8 cellular contexts compared by ENCODE assay signal in genomic region chr9:128249914-128250838, GRCh38. TPM values are rescaled to one million over a fixed set of nuclear protein-coding genes. Genes with fewer than 3 reads are reported as not detected.
DNase-seq lines count a peak whose midpoint lies in the region; ATAC-seq and TF ChIP-seq lines count a peak whose summit lies in the region.

No MANE protein-coding gene starts in this region.

- intact Hi-C loops in activated T-helper 1 cell treated with anti-CD3 and anti-CD28 coated beads, Interleukin-12 subunit alpha, Interleukin-12 subunit beta, Interleukin-2, Interleukin-4 antibody, amounts not matched to agents 30 ng/mL and 10 ng/mL and 1 ng/mL, durations not matched to agents 14 hours and 24 hours and 36 hours (cut with micrococcal nuclease), result loop anchor here (1.0 kb wide), 9 partner anchors 26 to 778 kb away; partner anchors contain the start of genes BBLN, COQ4, DNM1 and GOLGA2
- intact Hi-C loops in stomach (cut with DNase I; ENCODE audit: low total_unique reads), result no loop called here

- H3K9ac ChIP-seq in OCI-LY3 (ENCODE audit: low read length), result no peak overlapping the region
- no peak overlapping the region for H3K9ac ChIP-seq in neural progenitor cell

- peaks cover 11% of the 10 kb centered on the region for H3F3A ChIP-seq in neural progenitor cell (ENCODE audit: low read depth)

- peak overlapping the region; percentile 78 for H3K4me3 Mint-ChIP-seq in activated T-helper 1 cell treated with anti-CD3 and anti-CD28 coated beads, Interleukin-12 subunit alpha, Interleukin-12 subunit beta, Interleukin-2, Interleukin-4 antibody, amounts not matched to agents 30 ng/mL and 10 ng/mL and 1 ng/mL, durations not matched to agents 14 hours and 24 hours and 36 hours
- H3K4me3 Mint-ChIP-seq in neural progenitor cell, result no peak overlapping the region

- H3K9me3 ChIP-seq in OCI-LY3 (ENCODE audit: insufficient read depth, low read length), result no peaks in the 10 kb centered on the region
- no peaks in the 10 kb centered on the region for H3K9me3 ChIP-seq in neural progenitor cell (ENCODE audit: low read depth)
- H3K9me3 ChIP-seq in stomach, result no peaks in the 10 kb centered on the region

- H3K36me3 ChIP-seq in OCI-LY3 (replicated peaks; ENCODE audit: low read depth, low read length) (no peaks in the 10 kb centered on the region), neural progenitor cell (no peaks in the 10 kb centered on the region), stomach (peaks cover 0 to 3% (median 0%) of the 10 kb centered on the region in 4 donors)

- peak overlapping the region; percentile 74 for H3K4me3 ChIP-seq in OCI-LY3 (ENCODE audit: low read length)
- peak overlapping the region; percentile 74 for H3K4me3 ChIP-seq in neural progenitor cell
- H3K4me3 ChIP-seq in stomach, result peak overlapping the region; percentile 40 to 54 (median 48)

- H3K4me1 ChIP-seq in OCI-LY3 (ENCODE audit: low read length) (peaks cover 2% of the 10 kb centered on the region; the same call in 1 of the 2 replicates), neural progenitor cell (peaks cover 7% of the 10 kb centered on the region), stomach (peaks cover 16 to 35% (median 32%) of the 10 kb centered on the region in 4 donors)

- ATAC-seq in HG02981 (IDR thresholded peaks at IDR 0.05; ENCODE audit: unreplicated experiment), result peak; percentile 91

- no peak overlapping the region; the same call in 1 of the 2 replicates for H2AFZ ChIP-seq in OCI-LY3 (ENCODE audit: low read depth, low read length)
- H2AFZ ChIP-seq in neural progenitor cell (replicated peaks), result peak overlapping the region; percentile 61

- H3K79me2 ChIP-seq in OCI-LY3 (ENCODE audit: low read length), result no peaks in the 10 kb centered on the region
- H3K79me2 ChIP-seq in neural progenitor cell (ENCODE audit: low read depth), result no peaks in the 10 kb centered on the region

- no peak overlapping the region for H3K27ac Mint-ChIP-seq in activated T-helper 1 cell treated with anti-CD3 and anti-CD28 coated beads, Interleukin-12 subunit alpha, Interleukin-12 subunit beta, Interleukin-2, Interleukin-4 antibody, amounts not matched to agents 30 ng/mL and 10 ng/mL and 1 ng/mL, durations not matched to agents 14 hours and 24 hours and 36 hours
- no peak overlapping the region for H3K27ac Mint-ChIP-seq in neural progenitor cell

- H3K4me2 ChIP-seq in OCI-LY3 (ENCODE audit: low read length), result peak overlapping the region; percentile 42
- peak overlapping the region; percentile 98 for H3K4me2 ChIP-seq in neural progenitor cell

- H3K4me1 Mint-ChIP-seq in activated T-helper 1 cell treated with anti-CD3 and anti-CD28 coated beads, Interleukin-12 subunit alpha, Interleukin-12 subunit beta, Interleukin-2, Interleukin-4 antibody, amounts not matched to agents 30 ng/mL and 10 ng/mL and 1 ng/mL, durations not matched to agents 14 hours and 24 hours and 36 hours (ENCODE audit: low read depth), result peaks cover 5% of the 10 kb centered on the region
- peaks cover 23% of the 10 kb centered on the region for H3K4me1 Mint-ChIP-seq in neural progenitor cell

- no peak for TF ChIP-seq EP300 in stomach (IDR thresholded peaks at IDR 0.05)

- 8 to 48% (median 14%) methylated on average over 20 to 81 of the region's 81 CpGs for WGBS in stomach, 5 donors

- H4K20me1 ChIP-seq in OCI-LY3 (ENCODE audit: insufficient read depth, low read length), result no peaks in the 10 kb centered on the region
- H4K20me1 ChIP-seq in neural progenitor cell (ENCODE audit: low read depth), result peaks cover 14% of the 10 kb centered on the region

- H3K27me3 ChIP-seq in OCI-LY3 (ENCODE audit: low read depth, low read length) (peaks cover 18% of the 10 kb centered on the region), neural progenitor cell (peaks cover 24% of the 10 kb centered on the region), stomach (peaks cover 0 to 30% (median 0%) of the 10 kb centered on the region in 3 donors)

- H3K27ac ChIP-seq in OCI-LY3 (ENCODE audit: low read length), result no peak overlapping the region
- no peak overlapping the region for H3K27ac ChIP-seq in neural progenitor cell
- peak overlapping the region; percentile 19 to 60 (median 49) for H3K27ac ChIP-seq in stomach

- peak; percentile 67 to 89 for DNase-seq in NCI-H2081 (lab: John Stamatoyannopoulos, UW)
- no peak for DNase-seq in NCI-H2081 treated with DMSO at 0.1 percent for 48 hours (lab: John Stamatoyannopoulos, UW)
- DNase-seq in activated T-helper 1 cell treated with anti-CD3 and anti-CD28 coated beads, Interleukin-12 subunit alpha, Interleukin-12 subunit beta, Interleukin-2, Interleukin-4 antibody, amounts not matched to agents 30 ng/mL and 10 ng/mL and 1 ng/mL, durations not matched to agents 14 hours and 24 hours and 36 hours (ENCODE audit: low spot score), result peak; percentile 94
- peak; percentile 76 for DNase-seq in fibroblast of gingiva (ENCODE audit: low read depth)
- peak; percentile 94 for DNase-seq in neural progenitor cell (ENCODE audit: low spot score)
- peak; percentile 99 for DNase-seq in stomach

- H3K9me3 Mint-ChIP-seq in activated T-helper 1 cell treated with anti-CD3 and anti-CD28 coated beads, Interleukin-12 subunit alpha, Interleukin-12 subunit beta, Interleukin-2, Interleukin-4 antibody, amounts not matched to agents 30 ng/mL and 10 ng/mL and 1 ng/mL, durations not matched to agents 14 hours and 24 hours and 36 hours, result no peaks in the 10 kb centered on the region
- H3K9me3 Mint-ChIP-seq in neural progenitor cell, result no peaks in the 10 kb centered on the region

- H3K27me3 Mint-ChIP-seq in activated T-helper 1 cell treated with anti-CD3 and anti-CD28 coated beads, Interleukin-12 subunit alpha, Interleukin-12 subunit beta, Interleukin-2, Interleukin-4 antibody, amounts not matched to agents 30 ng/mL and 10 ng/mL and 1 ng/mL, durations not matched to agents 14 hours and 24 hours and 36 hours (ENCODE audit: insufficient read depth), result peaks cover 28% of the 10 kb centered on the region
- H3K27me3 Mint-ChIP-seq in neural progenitor cell (ENCODE audit: insufficient read depth, low read depth), result peaks cover 7% of the 10 kb centered on the region

- TF ChIP-seq POLR2A in stomach (IDR thresholded peaks at IDR 0.05), result no peak

- H3K36me3 Mint-ChIP-seq in activated T-helper 1 cell treated with anti-CD3 and anti-CD28 coated beads, Interleukin-12 subunit alpha, Interleukin-12 subunit beta, Interleukin-2, Interleukin-4 antibody, amounts not matched to agents 30 ng/mL and 10 ng/mL and 1 ng/mL, durations not matched to agents 14 hours and 24 hours and 36 hours (ENCODE audit: low read depth), result no peaks in the 10 kb centered on the region
- H3K36me3 Mint-ChIP-seq in neural progenitor cell, result peaks cover 19% of the 10 kb centered on the region

- TF ChIP-seq CTCF in OCI-LY3 (IDR thresholded peaks at IDR 0.05; ENCODE audit: low read depth, low read length), result no peak
- no peak for TF ChIP-seq CTCF in neural progenitor cell (IDR thresholded peaks at IDR 0.05)
- no peak for TF ChIP-seq CTCF in stomach (IDR thresholded peaks at IDR 0.05)

RNA-seq across cellular contexts. Expression of gene GOLGA2, which starts 25.6 kb away (rescaled TPM):
- 52.3 and 53.0 TPM in 2 replicates for total RNA-seq in activated T-helper 1 cell treated with anti-CD3 and anti-CD28 coated beads, Interleukin-12 subunit alpha, Interleukin-12 subunit beta, Interleukin-2, Interleukin-4 antibody, amounts not matched to agents 30 ng/mL and 10 ng/mL and 1 ng/mL, durations not matched to agents 14 hours and 24 hours and 36 hours
- total RNA-seq in neural progenitor cell (ENCODE audit: low replicate concordance), result 25.2 and 37.5 TPM in 2 replicates
- total RNA-seq in stomach, result 100 to 1,000 TPM in 2 of 5 donors, 10 to 100 TPM in 3; 48.4 to 204 (median 92.7) TPM
- polyA plus RNA-seq in stomach, result 10 to 100 TPM; 54.3 to 62.3 (median 60.1) TPM

RNA-seq across cellular contexts. Expression of gene SWI5, which starts 25.9 kb away (rescaled TPM):
- 10.4 and 13.3 TPM in 2 replicates for total RNA-seq in activated T-helper 1 cell treated with anti-CD3 and anti-CD28 coated beads, Interleukin-12 subunit alpha, Interleukin-12 subunit beta, Interleukin-2, Interleukin-4 antibody, amounts not matched to agents 30 ng/mL and 10 ng/mL and 1 ng/mL, durations not matched to agents 14 hours and 24 hours and 36 hours
- total RNA-seq in neural progenitor cell (ENCODE audit: low replicate concordance) (15.0 and 21.5 TPM in 2 replicates), stomach (10 to 100 TPM in 2 of 5 donors, 1 to 10 TPM in 1, not detected in 2; 8.1 to 61.3 (median 13.0) TPM)
- polyA plus RNA-seq in stomach, result 10 to 100 TPM; 31.8 to 36.5 (median 34.1) TPM

RNA-seq across cellular contexts. Expression of gene DNM1, which starts 47.0 kb away (rescaled TPM):
- 1.4 and 1.8 TPM in 2 replicates for total RNA-seq in activated T-helper 1 cell treated with anti-CD3 and anti-CD28 coated beads, Interleukin-12 subunit alpha, Interleukin-12 subunit beta, Interleukin-2, Interleukin-4 antibody, amounts not matched to agents 30 ng/mL and 10 ng/mL and 1 ng/mL, durations not matched to agents 14 hours and 24 hours and 36 hours
- total RNA-seq in neural progenitor cell (ENCODE audit: low replicate concordance), result 30.1 and 52.7 TPM in 2 replicates
- total RNA-seq in stomach, result 10 to 100 TPM; 20.1 to 60.8 (median 25.0) TPM
- polyA plus RNA-seq in stomach, result 1 to 10 TPM; 2.3 to 4.8 (median 3.5) TPM

RNA-seq across cellular contexts. Expression of gene CIZ1, which starts 58.8 kb away (rescaled TPM):
- 154 and 158 TPM in 2 replicates for total RNA-seq in activated T-helper 1 cell treated with anti-CD3 and anti-CD28 coated beads, Interleukin-12 subunit alpha, Interleukin-12 subunit beta, Interleukin-2, Interleukin-4 antibody, amounts not matched to agents 30 ng/mL and 10 ng/mL and 1 ng/mL, durations not matched to agents 14 hours and 24 hours and 36 hours
- total RNA-seq in neural progenitor cell (ENCODE audit: low replicate concordance) (33.4 and 48.8 TPM in 2 replicates), stomach (100 to 1,000 TPM in 1 of 5 donors, 10 to 100 TPM in 4; 15.2 to 217 (median 62.2) TPM)
- 10 to 100 TPM; 41.0 to 62.7 (median 49.0) TPM for polyA plus RNA-seq in stomach

Comparison
In these comparisons a context has a peak if more than half of its experiments do, and no peak if none do; other contexts are left out.
1. H3K27ac ChIP-seq: peak in stomach (5 of 5); none in OCI-LY3 (single experiment) and neural progenitor cell (single experiment).
2. Peak in every context shown above with its lines, with median percentiles within 50 percentile points of each other: H3K4me3 ChIP-seq.